In the genomic region with DNA sequence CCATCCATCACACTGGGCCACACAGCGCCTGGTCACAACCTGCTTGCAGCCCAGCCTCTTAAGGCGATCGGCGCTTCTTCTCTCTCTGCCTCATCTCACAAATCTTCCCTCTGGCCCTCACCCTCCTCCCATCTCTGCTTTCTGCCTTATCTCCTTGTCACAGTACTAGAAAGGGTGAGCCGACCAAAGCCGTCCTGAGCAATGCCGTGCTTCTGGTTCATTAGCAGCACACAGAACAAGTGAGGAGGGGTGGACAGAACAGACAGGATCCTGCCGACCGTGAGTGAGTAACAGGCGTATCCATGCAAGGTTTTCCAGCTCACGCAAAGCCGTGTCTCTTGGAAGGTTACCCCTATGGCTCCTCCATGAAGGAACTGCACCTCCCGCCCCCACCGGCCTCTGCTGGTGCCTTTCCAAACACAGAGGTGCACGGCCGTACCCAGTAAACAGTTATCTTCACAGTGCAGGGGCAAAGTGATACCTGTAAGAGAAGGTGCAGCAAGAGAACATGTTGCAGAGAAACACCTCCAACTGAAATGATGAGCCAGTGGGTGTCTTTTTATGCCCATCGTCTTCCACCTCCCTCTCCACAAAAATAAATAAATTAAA, we compare ENCODE assay signal across 29 cellular contexts.
"Had no signal": no experiment of that assay in that cellular context is flagged by ENCODE, and none has a peak within 500 bp of the region (broad histone marks: within the 10 kb centered on the region; RNA-seq: fewer than 3 reads in every experiment).

No MANE protein-coding gene starts in this region.

- H3K27me3 ChIP-seq: adrenal gland, ascending aorta, brain microvascular endothelial cell, esophagus squamous epithelium, gastrocnemius medialis, left lung, neural progenitor cell, testis, uterus had no signal

- H3K4me2 ChIP-seq: neural progenitor cell had no signal

- H3K4me3 Mint-ChIP-seq: activated CD4-positive, alpha-beta T cell treated with anti-CD3 and anti-CD28 coated beads, Interleukin-2, amount 10 ng/mL, durations not matched to agents 7 days and 5 days; activated CD8-positive, alpha-beta T cell treated with anti-CD3 and anti-CD28 coated beads, Interleukin-2, amount 10 ng/mL, durations not matched to agents 7 days and 5 days; activated naive CD8-positive, alpha-beta T cell; activated T-cell treated with anti-CD3 and anti-CD28 coated beads, Interleukin-2, amount 50 U/mL, for 24 hours; mesothelial cell of epicardium; naive thymus-derived CD8-positive, alpha-beta T cell; neural progenitor cell had no signal

- H3K9ac ChIP-seq: neural progenitor cell had no signal

- H3K4me1 ChIP-seq: adrenal gland, ascending aorta, esophagus squamous epithelium, gastrocnemius medialis, left lung, testis, uterus had no signal

- DNase-seq: activated CD4-positive, alpha-beta T cell treated with anti-CD3 and anti-CD28 coated beads, Interleukin-2, amount 10 ng/mL, durations not matched to agents 7 days and 5 days; activated CD4-positive, CD25-positive, alpha-beta regulatory T cell treated with anti-CD3 and anti-CD28 coated beads, Interleukin-2, amount 50 U/mL, for 72 hours; activated CD8-positive, alpha-beta T cell treated with anti-CD3 and anti-CD28 coated beads, Interleukin-2, amount 10 ng/mL, durations not matched to agents 7 days and 5 days; activated naive CD4-positive, alpha-beta T cell; activated T-cell treated with anti-CD3 and anti-CD28 coated beads, Interleukin-2, amount 50 U/mL, for 24 hours; adrenal gland; brain microvascular endothelial cell; central memory CD4-positive, alpha-beta T cell; dermis blood vessel endothelial cell; effector memory CD4-positive, alpha-beta T cell; esophagus squamous epithelium; gastrocnemius medialis; hippocampal formation; kidney glomerular epithelial cell; left lung; naive thymus-derived CD8-positive, alpha-beta T cell; stimulated activated CD4-positive, alpha-beta T cell treated with anti-CD3 and anti-CD28 coated beads, Interleukin-2, amount 100 ng/mL, for 48 hours; stimulated activated CD8-positive, alpha-beta memory T cell treated with anti-CD3 and anti-CD28 coated beads, Interleukin-4, amount 100 ng/mL, for 48 hours; stimulated activated naive CD4-positive, alpha-beta T cell; testis; trophoblast cell; uterus; WERI-Rb-1 had no signal

- H2AFZ ChIP-seq: neural progenitor cell had no signal

- H3K4me1 Mint-ChIP-seq: activated CD4-positive, alpha-beta T cell treated with anti-CD3 and anti-CD28 coated beads, Interleukin-2, amount 10 ng/mL, durations not matched to agents 7 days and 5 days; mesothelial cell of epicardium had no signal

- H3K4me3 ChIP-seq: adrenal gland, ascending aorta, esophagus squamous epithelium, gastrocnemius medialis, left lung, neural progenitor cell, testis, uterus had no signal

- H3K27me3 Mint-ChIP-seq: activated CD4-positive, alpha-beta T cell treated with anti-CD3 and anti-CD28 coated beads, Interleukin-2, amount 10 ng/mL, durations not matched to agents 7 days and 5 days; activated naive CD8-positive, alpha-beta T cell; activated T-cell treated with anti-CD3 and anti-CD28 coated beads, Interleukin-2, amount 50 U/mL, for 24 hours; naive thymus-derived CD8-positive, alpha-beta T cell; progenitor cell of endocrine pancreas had no signal

- H3K9me3 ChIP-seq: adrenal gland, ascending aorta, esophagus squamous epithelium, gastrocnemius medialis, left lung, testis, uterus had no signal

- H3K27ac Mint-ChIP-seq: activated CD4-positive, alpha-beta T cell treated with anti-CD3 and anti-CD28 coated beads, Interleukin-2, amount 10 ng/mL, durations not matched to agents 7 days and 5 days; activated CD8-positive, alpha-beta T cell treated with anti-CD3 and anti-CD28 coated beads, Interleukin-2, amount 10 ng/mL, durations not matched to agents 7 days and 5 days; activated naive CD8-positive, alpha-beta T cell; activated T-cell treated with anti-CD3 and anti-CD28 coated beads, Interleukin-2, amount 50 U/mL, for 24 hours; activated T-helper 2 cell treated with anti-CD3 and anti-CD28 coated beads, Interferon-gamma antibody, Interleukin-2, Interleukin-4, amounts not matched to agents 10 μg/mL and 5 μg/mL and 100 μg/mL, durations not matched to agents 14 hours and 24 hours and 36 hours; mesothelial cell of epicardium; neural progenitor cell; progenitor cell of endocrine pancreas had no signal

- H3K27ac ChIP-seq: adrenal gland, ascending aorta, brain microvascular endothelial cell, esophagus squamous epithelium, gastrocnemius medialis, left lung, neural progenitor cell, testis, uterus, WERI-Rb-1 had no signal

- ATAC-seq: activated CD8-positive, alpha-beta T cell treated with anti-CD3 and anti-CD28 coated beads, Interleukin-2, amount 10 ng/mL, durations not matched to agents 7 days and 5 days; gastrocnemius medialis; left lung; naive thymus-derived CD8-positive, alpha-beta T cell had no signal

- H3K36me3 ChIP-seq: adrenal gland, ascending aorta, brain microvascular endothelial cell, esophagus squamous epithelium, gastrocnemius medialis, left lung, neural progenitor cell, uterus, WERI-Rb-1 had no signal

- H3K9me3 Mint-ChIP-seq: activated CD4-positive, alpha-beta T cell treated with anti-CD3 and anti-CD28 coated beads, Interleukin-2, amount 10 ng/mL, durations not matched to agents 7 days and 5 days; activated T-cell treated with anti-CD3 and anti-CD28 coated beads, Interleukin-2, amount 50 U/mL, for 24 hours; activated T-helper 2 cell treated with anti-CD3 and anti-CD28 coated beads, Interferon-gamma antibody, Interleukin-2, Interleukin-4, amounts not matched to agents 10 μg/mL and 5 μg/mL and 100 μg/mL, durations not matched to agents 14 hours and 24 hours and 36 hours; mesothelial cell of epicardium; naive thymus-derived CD8-positive, alpha-beta T cell; neural progenitor cell had no signal

- H3K36me3 Mint-ChIP-seq: mesothelial cell of epicardium, neural progenitor cell had no signal
